ENCODE assay signal across 8 cellular contexts in genomic region chr6:137415834-137416190, GRCh38.
DNase-seq lines count a peak whose midpoint lies in the region; ATAC-seq, FAIRE-seq and TF ChIP-seq lines count a peak whose summit lies in the region.
"Had no signal": no experiment of that assay in that cellular context is flagged by ENCODE, and none has a peak within 500 bp of the region (broad histone marks: within the 10 kb centered on the region; RNA-seq: fewer than 3 reads in every experiment).

No MANE protein-coding gene starts in this region.

- H3K23me2 ChIP-seq in H1 (ENCODE audit: low read depth, low read length) = 0 out of 2 replicates have a peak, but pooled peaks cover 7% of the 10 kb centered on the region

- no peak overlapping the region for H2BK15ac ChIP-seq in H1 (ENCODE audit: low read length)

- H3K4me2 ChIP-seq in DOHH2 (ENCODE audit: low read length) (peak overlapping the region; percentile 79), OCI-LY7 (ENCODE audit: low read length) (0 out of 2 replicates have a peak overlapping the region, but pooled peaks have one; percentile 47), H1 (ENCODE audit: insufficient read depth in 1 of 2, low read depth in 2 of 2, low read length in 2 of 2) (peak overlapping the region; percentile 77 to 80; a peak in 2 of 4 replicates)

- no peak overlapping the region; the same call in 1 of the 2 replicates for H2BK12ac ChIP-seq in H1 (ENCODE audit: low read depth, low read length)

- no peak overlapping the region for H2BK20ac ChIP-seq in H1 (ENCODE audit: low read length)

- H2AFZ ChIP-seq in OCI-LY7 (ENCODE audit: low read length) (peak overlapping the region; percentile 94), H1 (ENCODE audit: low read length) (no peak overlapping the region)

- H3K4me3 ChIP-seq in DOHH2 (ENCODE audit: low read length) (peak overlapping the region; percentile 69), OCI-LY7 (ENCODE audit: low read depth, low read length, poor library complexity, severe bottlenecking) (no peak overlapping the region), H1 (ENCODE audit: extremely low read depth in 1 of 4, insufficient read depth in 2 of 4, low read depth in 3 of 4, low read length in 4 of 4) (peak overlapping the region in 1 of 4 experiments; percentile 54; a peak in 3 of 8 replicates), gastrocnemius medialis (peak overlapping the region in 3 of 4 donors; percentile 48 to 50 (median 48))

- H3K36me3 ChIP-seq in DOHH2 (ENCODE audit: control insufficient read depth, low read length) (no peaks in the 10 kb centered on the region), OCI-LY7 (ENCODE audit: insufficient read depth, low read length) (no peaks in the 10 kb centered on the region), H1 (ENCODE audit: control insufficient read depth in 2 of 4, insufficient read depth in 4 of 4, low read length in 3 of 4) (no peaks in the 10 kb centered on the region), gastrocnemius medialis (no peaks in the 10 kb centered on the region)
- H3K36me3 ChIP-seq: colonic mucosa had no signal

- no peak overlapping the region for H3K56ac ChIP-seq in H1 (replicated peaks; ENCODE audit: insufficient read length, low read depth, low read length)

- H3K23ac ChIP-seq in H1 (ENCODE audit: insufficient read length) = no peak overlapping the region

- no peak overlapping the region for H3K14ac ChIP-seq in H1 (ENCODE audit: insufficient read length)

- no peak for TF ChIP-seq RAD21 in H1 (IDR thresholded peaks at IDR 0.05 in 1 of 2, conservative IDR thresholded peaks at IDR 0.05 in 1 of 2; ENCODE audit: low read depth in 2 of 2, low read length in 2 of 2)

- no peaks in the 10 kb centered on the region for H3K9me2 ChIP-seq in DOHH2 (replicated peaks; ENCODE audit: control insufficient read depth, low read length)
- H3K9me2 ChIP-seq in OCI-LY7 (ENCODE audit: insufficient read depth, low read length) = no peaks in the 10 kb centered on the region

- no peak for TF ChIP-seq EP300 in H1 (IDR thresholded peaks at IDR 0.05; ENCODE audit: borderline replicate concordance in 1 of 2, low read depth in 2 of 2, low read length in 2 of 2)

- no peak overlapping the region for H2AK5ac ChIP-seq in H1 (ENCODE audit: low read depth, low read length)

- no peak overlapping the region for H3K4ac ChIP-seq in H1 (replicated peaks; ENCODE audit: insufficient read length, low read depth, low read length)

- POLR2A ChIA-PET in OCI-LY7 (lab: Charles Lee) = interaction anchor here (2.4 kb wide), 1 partner anchor 10 kb away, joined by 10 read pairs; no protein-coding TSS in a partner anchor
- POLR2A ChIA-PET in H1 (lab: Charles Lee; ENCODE audit: partially characterized antibody) = no interaction called here

- no peak overlapping the region for H3K9ac ChIP-seq in H1 (replicated peaks in 1 of 4; ENCODE audit: extremely low read depth in 1 of 4, low read depth in 3 of 4, low read length in 3 of 4)

- no TSS peak for BruUV-seq in OCI-LY7 (replicated peaks; lab: Mats Ljungman, UMichigan)

- H3K79me1 ChIP-seq in H1 (ENCODE audit: low read depth, low read length) = no peaks in the 10 kb centered on the region

- H2BK120ac ChIP-seq in H1 (replicated peaks; ENCODE audit: low read depth, low read length) = no peak overlapping the region

- no peak overlapping the region for H4K8ac ChIP-seq in H1 (ENCODE audit: extremely low read depth, insufficient read depth, low read length)

- no peak overlapping the region for H3K18ac ChIP-seq in H1 (ENCODE audit: extremely low read depth, low read length)

- in situ Hi-C loops in gastrocnemius medialis (cut with MboI; ENCODE audit: low sequenced_read_pairs in 4 of 4) = loop anchor here in 1 of 4 donors (10.0 kb wide), 1 partner anchor 141 kb away; no protein-coding TSS in a partner anchor

- TF ChIP-seq POLR2A in H1 (IDR thresholded peaks at IDR 0.05; ENCODE audit: control extremely low read depth in 1 of 2, low read depth in 2 of 2, low read length in 2 of 2) (no peak), gastrocnemius medialis (IDR thresholded peaks at IDR 0.05) (no peak)

- DNase-seq in OCI-LY7 (ENCODE audit: low spot score) (no peak), H1 (ENCODE audit: low read depth in 1 of 2, low spot score in 2 of 2) (no peak), gastrocnemius medialis (no peak), urothelium cell line (ENCODE audit: low spot score) (no peak)

- 33% methylated on average over 5 of the region's 5 CpGs; no CpG with 5 or more reads in 1 of the 2 experiments for WGBS in H1 (ENCODE audit: extremely low coverage in 1 of 2, insufficient coverage in 1 of 2, insufficient read length in 1 of 2, insufficient replicate concordance in 2 of 2, low coverage in 1 of 2, low lambda C conversion rate in 2 of 2, missing lambda C conversion rate in 1 of 2), 2 experiments

- H3K4me1 ChIP-seq in DOHH2 (ENCODE audit: control insufficient read depth, low read length) (peaks cover 22% of the 10 kb centered on the region), OCI-LY7 (ENCODE audit: insufficient read depth, low read length, poor library complexity, severe bottlenecking) (peaks cover 24% of the 10 kb centered on the region), H1 (replicated peaks in 1 of 4; ENCODE audit: control insufficient read depth in 3 of 4, insufficient read depth in 4 of 4, low read length in 3 of 4) (peaks cover 4 to 18% (median 14%) of the 10 kb centered on the region in 4 experiments; a peak in 6 of 7 replicates), gastrocnemius medialis (peaks cover 5 to 6% of the 10 kb centered on the region in 2 donors)
- H3K4me1 ChIP-seq: colonic mucosa had no signal

- no peaks in the 10 kb centered on the region for H4K20me1 ChIP-seq in DOHH2 (ENCODE audit: control insufficient read depth, insufficient read depth, low read depth, low read length)
- no peaks in the 10 kb centered on the region for H4K20me1 ChIP-seq in OCI-LY7 (ENCODE audit: insufficient read depth, low read length)
- H4K20me1 ChIP-seq in H1 (replicated peaks in 1 of 2; ENCODE audit: control insufficient read depth in 1 of 2, insufficient read depth in 2 of 2, low read length in 2 of 2) = no peaks in the 10 kb centered on the region

- H2BK5ac ChIP-seq in H1 (ENCODE audit: low read depth, low read length) = no peak overlapping the region

- H3F3A ChIP-seq in DOHH2 (ENCODE audit: control insufficient read depth, insufficient read depth) = no peaks in the 10 kb centered on the region

- H3K27me3 ChIP-seq in DOHH2 (ENCODE audit: control insufficient read depth, low read length) = peaks cover 5% of the 10 kb centered on the region
- peaks cover 0 to 2% (median 0%) of the 10 kb centered on the region in 4 experiments; a peak in 1 of 7 replicates for H3K27me3 ChIP-seq in H1 (replicated peaks in 1 of 4; ENCODE audit: control insufficient read depth in 3 of 4, extremely low read depth in 1 of 4, insufficient read depth in 3 of 4, low read length in 3 of 4)
- H3K27me3 ChIP-seq in gastrocnemius medialis = no peaks in the 10 kb centered on the region
- H3K27me3 ChIP-seq: colonic mucosa had no signal

- no peak for FAIRE-seq in H1 (lab: Jason Lieb, UNC)
- no peak for FAIRE-seq in urothelium cell line (lab: Jason Lieb, UNC)

- no peaks in the 10 kb centered on the region for H3K9me3 ChIP-seq in DOHH2 (ENCODE audit: control insufficient read depth, insufficient read depth, low read length)
- H3K9me3 ChIP-seq in OCI-LY7 (ENCODE audit: low read length) = no peaks in the 10 kb centered on the region
- no peaks in the 10 kb centered on the region for H3K9me3 ChIP-seq in H1 (ENCODE audit: insufficient read depth in 2 of 2, low read depth in 1 of 2, low read length in 1 of 2)
- no peaks in the 10 kb centered on the region for H3K9me3 ChIP-seq in gastrocnemius medialis
- H3K9me3 ChIP-seq: colonic mucosa had no signal

- H4K91ac ChIP-seq in H1 (replicated peaks; ENCODE audit: insufficient read length, low read length) = no peak overlapping the region

- no peak overlapping the region for H4K5ac ChIP-seq in H1 (ENCODE audit: insufficient read length, low read depth, low read length)

- H3K27ac ChIP-seq in DOHH2 (ENCODE audit: low read depth, low read length) (no peak overlapping the region), OCI-LY7 (ENCODE audit: low read depth, low read length, poor library complexity, severe bottlenecking) (no peak overlapping the region), H1 (ENCODE audit: low read depth, low read length) (no peak overlapping the region), gastrocnemius medialis (no peak overlapping the region)
- H3K27ac ChIP-seq: colonic mucosa had no signal

- H3K79me2 ChIP-seq in DOHH2 (ENCODE audit: control insufficient read depth, low read length) (no peaks in the 10 kb centered on the region), OCI-LY7 (ENCODE audit: insufficient read depth, low read depth, low read length) (no peaks in the 10 kb centered on the region), H1 (ENCODE audit: control insufficient read depth in 1 of 2, insufficient read depth in 2 of 2, low read length in 2 of 2) (no peaks in the 10 kb centered on the region)

- intact Hi-C loops in OCI-LY7 (cut with micrococcal nuclease; ENCODE audit: unreplicated experiment) = loop anchor here (5.0 kb wide), 1 partner anchor 74 kb away; no protein-coding TSS in a partner anchor
- intact Hi-C loops in gastrocnemius medialis (cut with DNase I; ENCODE audit: low total_unique reads) = loop anchor here (1.0 kb wide), 1 partner anchor 145 kb away; no protein-coding TSS in a partner anchor

- CTCF ChIA-PET in OCI-LY7 (lab: Charles Lee; ENCODE audit: unreplicated experiment) (no interaction called here), H1 (lab: Charles Lee; ENCODE audit: partially characterized antibody) (interaction anchor here (0.7 to 3.1 kb wide), 10 partner anchors 10 to 174 kb away, joined by 3 to 17 read pairs (median 4); no protein-coding TSS in a partner anchor)

- ATAC-seq in gastrocnemius medialis (no peak), GM19397 (IDR thresholded peaks at IDR 0.05; ENCODE audit: unreplicated experiment) (no peak), GM21786 (IDR thresholded peaks at IDR 0.05; ENCODE audit: unreplicated experiment) (no peak)

- TF ChIP-seq CTCF in DOHH2 (IDR thresholded peaks at IDR 0.05; ENCODE audit: low read depth, low read length, poor library complexity, severe bottlenecking) = no peak
- peak; percentile 37; the same call in 1 of the 2 replicates for TF ChIP-seq CTCF in OCI-LY7 (conservative IDR thresholded peaks at IDR 0.05; ENCODE audit: low read length)
- TF ChIP-seq CTCF in H1 (IDR thresholded peaks at IDR 0.05; ENCODE audit: control extremely low read depth in 1 of 3, insufficient read depth in 1 of 3, low read depth in 1 of 3, low read length in 3 of 3) = no peak
- TF ChIP-seq CTCF in gastrocnemius medialis (IDR thresholded peaks at IDR 0.05 in 4 of 5, conservative IDR thresholded peaks at IDR 0.05 in 1 of 5) = no peak

TF ChIP-seq in H1, 55 proteins besides CTCF, POLR2A, EP300 and RAD21:
- no peak for TF ChIP-seq JUND (IDR thresholded peaks at IDR 0.05; ENCODE audit: low read length)
- TF ChIP-seq POU5F1 (IDR thresholded peaks at IDR 0.05; ENCODE audit: low read depth, low read length) = no peak
- TF ChIP-seq SP2 (IDR thresholded peaks at IDR 0.05; ENCODE audit: low read length) = no peak
- no peak for TF ChIP-seq NANOG (IDR thresholded peaks at IDR 0.05; ENCODE audit: insufficient read depth, low read depth, low read length, poor library complexity, severe bottlenecking)
